In the genomic region with DNA sequence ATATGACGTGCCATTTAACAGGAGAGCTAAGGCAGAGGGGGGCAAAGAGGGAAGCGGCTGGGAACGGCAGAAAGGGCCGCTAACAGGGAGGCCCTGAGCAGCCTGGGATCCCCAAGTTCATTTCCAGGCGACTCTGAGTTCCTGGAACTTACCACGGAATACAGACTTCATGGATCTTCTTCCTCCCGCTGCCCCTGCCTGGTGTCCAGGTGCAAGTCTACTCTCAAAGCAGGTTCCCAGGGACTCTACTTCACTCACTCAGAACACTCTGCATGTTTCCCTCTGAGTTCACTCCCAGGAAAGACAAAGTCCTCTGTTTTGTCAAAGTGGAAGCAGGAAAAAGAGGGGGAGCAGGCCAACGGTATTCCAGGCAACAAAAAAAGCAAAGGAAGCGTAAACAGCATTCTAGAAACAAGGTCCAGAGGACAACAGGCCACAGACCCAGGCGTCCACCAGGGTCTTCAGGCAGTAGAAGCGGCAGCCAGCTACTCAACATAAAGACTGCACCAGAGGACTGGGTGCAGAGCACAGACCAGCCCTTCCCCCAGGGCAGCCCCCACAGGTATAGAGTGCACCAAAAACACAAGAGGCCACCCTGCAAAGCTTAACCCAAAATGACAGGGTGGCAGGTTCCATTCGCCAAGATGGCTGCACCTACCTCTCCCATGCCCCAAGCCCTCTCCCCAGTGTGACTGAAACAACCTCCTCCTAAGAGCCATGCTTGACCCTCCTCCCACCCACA, we compare ENCODE assay signal across 11 cellular contexts. TPM values are rescaled to one million over a fixed set of nuclear protein-coding genes. Genes with fewer than 3 reads are reported as not detected.
DNase-seq lines count a peak whose midpoint lies in the region; ATAC-seq and TF ChIP-seq lines count a peak whose summit lies in the region.
"Had no signal": no experiment of that assay in that cellular context is flagged by ENCODE, and none has a peak within 500 bp of the region (broad histone marks: within the 10 kb centered on the region; RNA-seq: fewer than 3 reads in every experiment).

No MANE protein-coding gene starts in this region.

- peaks cover 42% of the 10 kb centered on the region for H3K79me2 ChIP-seq in PC-3 (ENCODE audit: low read length)

- intact Hi-C loops in Calu3 (cut with micrococcal nuclease; ENCODE audit: unreplicated experiment), result no loop called here
- intact Hi-C loops in PC-3 (cut with micrococcal nuclease), result no loop called here
- intact Hi-C loops in psoas muscle (cut with DNase I), result no loop called here
- intact Hi-C loops in thyroid gland (cut with DNase I), result no loop called here

- peak overlapping the region; percentile 75; the same call in 1 of the 2 replicates for H3K4me3 ChIP-seq in PC-3 (ENCODE audit: low read length)
- peak overlapping the region; percentile 72 for H3K4me3 ChIP-seq in fibroblast of the aortic adventitia (ENCODE audit: low read depth, low read length)
- peak overlapping the region; percentile 74 for H3K4me3 ChIP-seq in psoas muscle
- H3K4me3 ChIP-seq in thyroid gland (replicated peaks in 1 of 3), result no peak overlapping the region
- H3K4me3 ChIP-seq: lung, SJCRH30 had no signal

- POLR2A ChIA-PET in PC-3 (lab: Charles Lee; ENCODE audit: unreplicated experiment), result no interaction called here

- no peak overlapping the region for H2AFZ ChIP-seq in PC-3 (ENCODE audit: low read length)

- H3K4me1 ChIP-seq in PC-3 (ENCODE audit: insufficient read depth, low read length) (peaks cover 25% of the 10 kb centered on the region), psoas muscle (peaks cover 35% of the 10 kb centered on the region), thyroid gland (peaks cover 26% of the 10 kb centered on the region in 2 donors)

- DNase-seq in Calu3, result no peak
- DNase-seq in PC-3, result no peak
- no peak for DNase-seq in fibroblast of the aortic adventitia (ENCODE audit: low read depth)
- DNase-seq in psoas muscle, result no peak
- DNase-seq in thyroid gland, result no peak
- no peak for DNase-seq in SIG-M5 (lab: John Stamatoyannopoulos, UW)
- DNase-seq in cerebellar nuclear complex (lab: John Stamatoyannopoulos, UW), result no peak
- DNase-seq: DMS79 treated with DMSO at 0.1 percent for 48 hours, SJCRH30 had no signal

- no peaks in the 10 kb centered on the region for H3K36me3 ChIP-seq in PC-3 (ENCODE audit: low read depth, low read length)
- H3K36me3 ChIP-seq in psoas muscle (ENCODE audit: insufficient read depth in 1 of 2, low read depth in 1 of 2), result no peaks in the 10 kb centered on the region
- H3K36me3 ChIP-seq in thyroid gland, result no peaks in the 10 kb centered on the region

- H3K4me1 Mint-ChIP-seq in Calu3 (ENCODE audit: low read depth, unreplicated experiment), result peaks cover 31% of the 10 kb centered on the region

- peaks cover 21% of the 10 kb centered on the region; the same call in 1 of the 2 replicates for H4K20me1 ChIP-seq in PC-3 (ENCODE audit: low read length)

- TF ChIP-seq CTCF in Calu3 (IDR thresholded peaks at IDR 0.05; ENCODE audit: unreplicated experiment) (no peak), PC-3 (conservative IDR thresholded peaks at IDR 0.05; ENCODE audit: low read depth, low read length) (no peak), fibroblast of the aortic adventitia (IDR thresholded peaks at IDR 0.05; ENCODE audit: insufficient read depth, low read length) (no peak), psoas muscle (IDR thresholded peaks at IDR 0.05) (no peak), thyroid gland (IDR thresholded peaks at IDR 0.05) (no peak)

- H3K27ac ChIP-seq in PC-3 (ENCODE audit: low read length), result no peak overlapping the region
- no peak overlapping the region for H3K27ac ChIP-seq in psoas muscle
- H3K27ac ChIP-seq in thyroid gland, result peak overlapping the region in 1 of 3 donors; percentile 26
- H3K27ac ChIP-seq: SJCRH30 had no signal

- no peak for TF ChIP-seq POLR2A in thyroid gland (IDR thresholded peaks at IDR 0.05)

- no peaks in the 10 kb centered on the region for H3K9me2 ChIP-seq in PC-3 (replicated peaks; ENCODE audit: low read length)

- no peaks in the 10 kb centered on the region for H3F3A ChIP-seq in PC-3 (ENCODE audit: low read length, unreplicated experiment)

- no peak overlapping the region for H3K27ac Mint-ChIP-seq in Calu3 (ENCODE audit: unreplicated experiment)

- H3K9me3 Mint-ChIP-seq in Calu3 (ENCODE audit: low read depth, unreplicated experiment), result no peaks in the 10 kb centered on the region

- H3K36me3 Mint-ChIP-seq in Calu3 (ENCODE audit: insufficient read depth, unreplicated experiment), result peaks cover 43% of the 10 kb centered on the region

- no peaks in the 10 kb centered on the region for H3K9me3 ChIP-seq in PC-3 (ENCODE audit: low read length)
- no peaks in the 10 kb centered on the region for H3K9me3 ChIP-seq in psoas muscle
- no peaks in the 10 kb centered on the region for H3K9me3 ChIP-seq in thyroid gland
- H3K9me3 ChIP-seq: SJCRH30 had no signal

- 62 to 78% (median 70%) methylated on average over 12 of the region's 12 CpGs for WGBS in psoas muscle, 3 donors
- 78 to 82% methylated on average over 12 of the region's 12 CpGs for WGBS in thyroid gland, 2 donors

- CTCF ChIA-PET in Calu3 (lab: Charles Lee) (no interaction called here), PC-3 (lab: Charles Lee) (no interaction called here)

- H3K9ac ChIP-seq in PC-3 (ENCODE audit: low read length), result no peak overlapping the region

- H3K4me3 Mint-ChIP-seq in Calu3 (ENCODE audit: low read depth, unreplicated experiment), result peak overlapping the region; percentile 68

- no TSS peak for BruUV-seq in Calu3 (replicated peaks; lab: Mats Ljungman, UMichigan)
- BruUV-seq in PC-3 (replicated peaks; lab: Mats Ljungman, UMichigan), result no TSS peak

- H3K27me3 Mint-ChIP-seq in Calu3 (ENCODE audit: unreplicated experiment), result no peaks in the 10 kb centered on the region

- ATAC-seq in PC-3, result no peak
- no peak for ATAC-seq in psoas muscle
- ATAC-seq in GM21515 (IDR thresholded peaks at IDR 0.05; ENCODE audit: unreplicated experiment), result no peak

- H3K27me3 ChIP-seq in PC-3 (ENCODE audit: low read length) (no peaks in the 10 kb centered on the region), psoas muscle (ENCODE audit: insufficient read depth in 3 of 3, low read length in 2 of 3) (peaks cover 0 to 3% (median 0%) of the 10 kb centered on the region in 3 donors), thyroid gland (no peaks in the 10 kb centered on the region)
- H3K27me3 ChIP-seq: SJCRH30 had no signal

- H3K4me2 ChIP-seq in PC-3 (ENCODE audit: low read length), result peak overlapping the region; percentile 97

RNA-seq across cellular contexts. Expression of a gene that starts 3.0 kb away (rescaled TPM):
- 22.8 and 28.4 TPM in 2 replicates for total RNA-seq in Calu3 (2022)
- not detected in 2 replicates for total RNA-seq in PC-3 (2014; rRNA removed)
- total RNA-seq in fibroblast of the aortic adventitia (ENCODE audit: low replicate concordance), result 4.3 and 13.2 TPM in 2 replicates
- 10 to 100 TPM; 19.1 to 22.2 (median 20.2) TPM for total RNA-seq in psoas muscle
- 10 to 100 TPM; 13.3 to 18.9 (median 15.8) TPM for polyA plus RNA-seq in psoas muscle
- total RNA-seq in thyroid gland, result 10 to 100 TPM in 2 of 4 donors, 1 to 10 TPM in 2; 9.0 to 20.1 (median 11.2) TPM

RNA-seq across cellular contexts. Expression of a gene that starts 50.4 kb away (rescaled TPM):
- 113 and 126 TPM in 2 replicates for total RNA-seq in Calu3 (2022)
- total RNA-seq in PC-3 (2014; rRNA removed), result not detected in 2 replicates
- 15.7 and 16.6 TPM in 2 replicates for total RNA-seq in fibroblast of the aortic adventitia (ENCODE audit: low replicate concordance)
- under 1 TPM in 3 of 4 donors, not detected in 1; 0.32 to 0.93 (median 0.77) TPM for total RNA-seq in psoas muscle
- polyA plus RNA-seq in psoas muscle, result under 1 TPM; 0.10 to 0.28 (median 0.21) TPM
- total RNA-seq in thyroid gland, result 10 to 100 TPM in 3 of 4 donors, 1 to 10 TPM in 1; 6.7 to 31.7 (median 22.3) TPM

Comparison
In these comparisons a context has a peak if more than half of its experiments do, and no peak if none do; other contexts are left out.
1. H3K4me3 ChIP-seq: peak in PC-3 (single experiment), fibroblast of the aortic adventitia (single experiment) and psoas muscle (single experiment); none in thyroid gland (0 of 3).